17 cellular contexts compared by ENCODE assay signal in genomic region chr1:101245575-101245927, GRCh38. TPM values are rescaled to one million over a fixed set of nuclear protein-coding genes. Genes with fewer than 3 reads are reported as not detected.
DNase-seq lines count a peak whose midpoint lies in the region; ATAC-seq and TF ChIP-seq lines count a peak whose summit lies in the region.
"Had no signal": no experiment of that assay in that cellular context is flagged by ENCODE, and none has a peak within 500 bp of the region (broad histone marks: within the 10 kb centered on the region; RNA-seq: fewer than 3 reads in every experiment).

No MANE protein-coding gene starts in this region.

- no peaks in the 10 kb centered on the region for H3K79me2 ChIP-seq in DOHH2 (ENCODE audit: control insufficient read depth, low read length)

- TF ChIP-seq CTCF in left ventricle myocardium inferior (IDR thresholded peaks at IDR 0.05; ENCODE audit: borderline replicate concordance) (no peak), heart left ventricle (IDR thresholded peaks at IDR 0.05) (no peak), DOHH2 (IDR thresholded peaks at IDR 0.05; ENCODE audit: low read depth, low read length, poor library complexity, severe bottlenecking) (no peak)

- peaks cover 46% of the 10 kb centered on the region for H3K36me3 Mint-ChIP-seq in effector memory CD8-positive, alpha-beta T cell (ENCODE audit: insufficient read depth)

- H3K4me3 Mint-ChIP-seq in effector memory CD8-positive, alpha-beta T cell, result peak overlapping the region in 1 of 2 donors; percentile 6
- H3K4me3 Mint-ChIP-seq in stimulated activated naive CD8-positive, alpha-beta T cell treated with anti-CD3 and anti-CD28 coated beads, Interleukin-15, amount 100 ng/mL, for 72 hours, result no peak overlapping the region
- H3K4me3 Mint-ChIP-seq: CD14-positive monocyte had no signal

- peaks cover 45% of the 10 kb centered on the region for H3K4me1 ChIP-seq in left ventricle myocardium inferior
- H3K4me1 ChIP-seq in heart left ventricle, result peaks cover 0 to 53% (median 21%) of the 10 kb centered on the region in 12 donors
- peaks cover 80% of the 10 kb centered on the region for H3K4me1 ChIP-seq in DOHH2 (ENCODE audit: control insufficient read depth, low read length)

- 73 to 86% (median 83%) methylated on average over 1 of the region's 1 CpG for WGBS in heart left ventricle, 4 donors

- H3K27me3 ChIP-seq in left ventricle myocardium inferior (ENCODE audit: low read depth) (no peaks in the 10 kb centered on the region), heart left ventricle (no peaks in the 10 kb centered on the region), DOHH2 (ENCODE audit: control insufficient read depth, low read length) (no peaks in the 10 kb centered on the region)

- H3K27ac Mint-ChIP-seq in effector memory CD8-positive, alpha-beta T cell, result peak overlapping the region; percentile 83 to 92
- H3K27ac Mint-ChIP-seq in stimulated activated naive CD8-positive, alpha-beta T cell treated with anti-CD3 and anti-CD28 coated beads, Interleukin-15, amount 100 ng/mL, for 72 hours, result no peak overlapping the region

- H3K9me3 ChIP-seq in left ventricle myocardium inferior (replicated peaks) (no peaks in the 10 kb centered on the region), heart left ventricle (no peaks in the 10 kb centered on the region), DOHH2 (ENCODE audit: control insufficient read depth, insufficient read depth, low read length) (no peaks in the 10 kb centered on the region)

- intact Hi-C loops in left ventricle myocardium inferior (cut with micrococcal nuclease), result no loop called here
- intact Hi-C loops in heart left ventricle (cut with DNase I), result no loop called here

- H3F3A ChIP-seq in DOHH2 (ENCODE audit: control insufficient read depth, insufficient read depth), result peaks cover 19% of the 10 kb centered on the region

- H3K27ac ChIP-seq in left ventricle myocardium inferior (replicated peaks) (peak overlapping the region; percentile 30), heart left ventricle (peak overlapping the region in 3 of 12 donors; percentile 7 to 51 (median 32)), DOHH2 (ENCODE audit: low read depth, low read length) (peak overlapping the region; percentile 88)
- H3K27ac ChIP-seq: HL-60 had no signal

- no peaks in the 10 kb centered on the region for H3K27me3 Mint-ChIP-seq in effector memory CD8-positive, alpha-beta T cell
- no peaks in the 10 kb centered on the region for H3K27me3 Mint-ChIP-seq in stimulated activated naive CD8-positive, alpha-beta T cell treated with anti-CD3 and anti-CD28 coated beads, Interleukin-15, amount 100 ng/mL, for 72 hours
- H3K27me3 Mint-ChIP-seq: IgD-negative memory B cell had no signal

- H3K36me3 ChIP-seq in left ventricle myocardium inferior, result peaks cover 2% of the 10 kb centered on the region
- H3K36me3 ChIP-seq in heart left ventricle, result peaks cover 0 to 33% (median 20%) of the 10 kb centered on the region in 9 donors
- H3K36me3 ChIP-seq in DOHH2 (ENCODE audit: control insufficient read depth, low read length), result no peaks in the 10 kb centered on the region

- no peaks in the 10 kb centered on the region for H4K20me1 ChIP-seq in DOHH2 (ENCODE audit: control insufficient read depth, insufficient read depth, low read depth, low read length)

- peak overlapping the region; percentile 70 for H3K4me2 ChIP-seq in DOHH2 (ENCODE audit: low read length)

- no peaks in the 10 kb centered on the region for H3K9me3 Mint-ChIP-seq in effector memory CD8-positive, alpha-beta T cell
- H3K9me3 Mint-ChIP-seq in stimulated activated naive CD8-positive, alpha-beta T cell treated with anti-CD3 and anti-CD28 coated beads, Interleukin-15, amount 100 ng/mL, for 72 hours, result no peaks in the 10 kb centered on the region
- H3K9me3 Mint-ChIP-seq: CD14-positive monocyte, IgD-negative memory B cell had no signal

- no peak for TF ChIP-seq POLR2A in heart left ventricle (IDR thresholded peaks at IDR 0.05)

- H3K4me3 ChIP-seq in left ventricle myocardium inferior, result no peak overlapping the region
- H3K4me3 ChIP-seq in heart left ventricle, result no peak overlapping the region
- H3K4me3 ChIP-seq in DOHH2 (ENCODE audit: low read length), result peak overlapping the region; percentile 68

- ATAC-seq in heart left ventricle (no peak), GM19467 (IDR thresholded peaks at IDR 0.05; ENCODE audit: unreplicated experiment) (no peak), HG02642 (IDR thresholded peaks at IDR 0.05; ENCODE audit: poor library complexity, unreplicated experiment) (no peak)
- ATAC-seq in effector memory CD8-positive, alpha-beta T cell (replicated peaks), result peak; percentile 48
- peak; percentile 57 for ATAC-seq in stimulated activated naive CD8-positive, alpha-beta T cell treated with anti-CD3 and anti-CD28 coated beads, Interleukin-15, amount 100 ng/mL, for 72 hours

- no peaks in the 10 kb centered on the region for H3K9me2 ChIP-seq in DOHH2 (replicated peaks; ENCODE audit: control insufficient read depth, low read length)

- H3K4me1 Mint-ChIP-seq in effector memory CD8-positive, alpha-beta T cell (ENCODE audit: low read depth in 2 of 2), result peaks cover 45 to 59% of the 10 kb centered on the region in 2 donors
- peaks cover 66% of the 10 kb centered on the region for H3K4me1 Mint-ChIP-seq in stimulated activated naive CD8-positive, alpha-beta T cell treated with anti-CD3 and anti-CD28 coated beads, Interleukin-15, amount 100 ng/mL, for 72 hours
- H3K4me1 Mint-ChIP-seq: CD14-positive monocyte had no signal

- no peak for DNase-seq in left ventricle myocardium inferior
- no peak for DNase-seq in heart left ventricle
- DNase-seq in effector memory CD8-positive, alpha-beta T cell, result no peak
- DNase-seq in stimulated activated naive CD8-positive, alpha-beta T cell treated with anti-CD3 and anti-CD28 coated beads, Interleukin-15, amount 100 ng/mL, for 72 hours, result no peak
- DNase-seq: Kasumi-1, MM.1S, NCI-H1105 treated with DMSO at 0.1 percent for 48 hours, NCI-H1694 treated with DMSO at 0.1 percent for 48 hours, NCI-H226, NCI-H69, SHP77 treated with DMSO at 0.1 percent for 48 hours had no signal

RNA-seq across cellular contexts. Expression of gene S1PR1, which starts 8.7 kb away (rescaled TPM):
- total RNA-seq in left ventricle myocardium inferior (54.9 TPM), heart left ventricle (100 to 1,000 TPM in 2 of 9 donors, 10 to 100 TPM in 7; 40.6 to 175 (median 61.7) TPM)
- 10 to 100 TPM; 37.0 to 60.6 TPM for polyA plus RNA-seq in heart left ventricle

Comparison
In these comparisons a context has a peak if more than half of its experiments do, and no peak if none do; other contexts are left out.
1. ATAC-seq: peak in effector memory CD8-positive, alpha-beta T cell (single experiment) and stimulated activated naive CD8-positive, alpha-beta T cell treated with anti-CD3 and anti-CD28 coated beads, Interleukin-15, amount 100 ng/mL, for 72 hours (single experiment); none in heart left ventricle (0 of 4), GM19467 (single experiment) and HG02642 (single experiment).
2. H3K27ac Mint-ChIP-seq: peak in effector memory CD8-positive, alpha-beta T cell (2 of 2); none in stimulated activated naive CD8-positive, alpha-beta T cell treated with anti-CD3 and anti-CD28 coated beads, Interleukin-15, amount 100 ng/mL, for 72 hours (0 of 2).